In genomic region chr4:7487998-7488671, GRCh38 we compare ENCODE assay signal across 2 cellular contexts.
TF ChIP-seq lines count a peak whose summit lies in the region.

No MANE protein-coding gene starts in this region.

TF ChIP-seq in IMR-90, 13 proteins besides CTCF, POLR2A, EP300 and RAD21:
- TF ChIP-seq USF2 (IDR thresholded peaks at IDR 0.05; ENCODE audit: low read depth, low read length) (no peak), RCOR1 (IDR thresholded peaks at IDR 0.05; ENCODE audit: insufficient replicate concordance, low read length) (no peak), MAFK (IDR thresholded peaks at IDR 0.05; ENCODE audit: low read depth, low read length) (no peak), FOS (IDR thresholded peaks at IDR 0.05; ENCODE audit: low read depth, low read length) (no peak), MXI1 (IDR thresholded peaks at IDR 0.05; ENCODE audit: borderline replicate concordance, low read depth, low read length) (no peak), CEBPB (IDR thresholded peaks at IDR 0.05; ENCODE audit: low read depth, low read length) (no peak), MAZ (IDR thresholded peaks at IDR 0.05; ENCODE audit: borderline replicate concordance, low read depth, low read length) (no peak), CHD1 (IDR thresholded peaks at IDR 0.05; ENCODE audit: low read depth, low read length) (no peak), BHLHE40 (IDR thresholded peaks at IDR 0.05; ENCODE audit: low read depth, low read length) (no peak), RFX5 (IDR thresholded peaks at IDR 0.05; ENCODE audit: low read depth, low read length) (no peak), NFE2L2 (IDR thresholded peaks at IDR 0.05; ENCODE audit: low read depth, low read length) (no peak)

TF ChIP-seq in H1, 55 proteins besides CTCF, POLR2A, EP300 and RAD21:
- no peak for TF ChIP-seq USF2 (IDR thresholded peaks at IDR 0.05; ENCODE audit: low read length)
- TF ChIP-seq PHF8 (conservative IDR thresholded peaks at IDR 0.05; ENCODE audit: low read depth, low read length), result no peak
- no peak for TF ChIP-seq EGR1 (IDR thresholded peaks at IDR 0.05; ENCODE audit: borderline replicate concordance, low read depth, low read length)
- no peak for TF ChIP-seq BRCA1 (IDR thresholded peaks at IDR 0.05; ENCODE audit: low read depth, low read length)
- TF ChIP-seq, protein P1, sequence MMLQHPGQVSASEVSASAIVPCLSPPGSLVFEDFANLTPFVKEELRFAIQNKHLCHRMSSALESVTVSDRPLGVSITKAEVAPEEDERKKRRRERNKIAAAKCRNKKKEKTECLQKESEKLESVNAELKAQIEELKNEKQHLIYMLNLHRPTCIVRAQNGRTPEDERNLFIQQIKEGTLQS (IDR thresholded peaks at IDR 0.05; ENCODE audit: insufficient read depth, low read depth, low read length), result no peak
TF ChIP-seq in H1: peak in this region for 0.
